ENCODE assay signal across 18 cellular contexts in the genomic region with DNA sequence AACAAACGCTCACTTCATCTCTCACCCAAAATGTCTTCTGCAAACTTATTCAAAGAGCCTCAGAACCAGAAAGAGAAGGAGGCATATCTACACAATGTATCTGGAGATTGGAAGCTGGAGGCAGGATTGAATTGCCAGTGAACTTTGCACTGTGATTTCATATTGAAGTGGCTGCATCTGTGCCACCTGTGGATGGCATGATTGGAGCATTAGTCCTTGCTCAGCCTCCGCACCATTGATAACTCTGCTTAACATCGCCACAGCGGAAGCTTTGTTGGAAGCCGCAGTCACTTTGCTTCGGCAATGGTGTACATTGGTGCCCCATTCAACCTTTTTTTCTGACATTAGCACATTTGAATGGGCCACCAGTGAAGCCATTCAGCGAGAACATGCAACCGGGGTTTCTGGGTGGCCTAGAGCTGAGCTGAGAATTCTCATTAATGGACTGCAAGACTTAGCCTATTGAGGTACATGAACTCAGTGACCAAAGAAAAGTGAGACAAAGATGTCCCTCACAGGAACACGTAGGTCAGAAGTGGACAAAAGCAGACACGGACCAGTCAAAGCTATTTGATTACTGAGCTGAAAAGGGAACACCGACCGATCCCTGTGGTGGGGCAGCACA.
DNase-seq lines count a peak whose midpoint lies in the region; FAIRE-seq and TF ChIP-seq lines count a peak whose summit lies in the region.
"Had no signal": no experiment of that assay in that cellular context is flagged by ENCODE, and none has a peak within 500 bp of the region (broad histone marks: within the 10 kb centered on the region; RNA-seq: fewer than 3 reads in every experiment).

No MANE protein-coding gene starts in this region.

- no peak overlapping the region for H3K27ac ChIP-seq in neuronal stem cell (replicated peaks; ENCODE audit: low read length)
- H3K27ac ChIP-seq in SJCRH30, result no peak overlapping the region
- H3K27ac ChIP-seq in uterus, result no peak overlapping the region
- no peak overlapping the region for H3K27ac ChIP-seq in endodermal cell (ENCODE audit: low read depth, low read length)
- H3K27ac ChIP-seq: GM23248 had no signal

- H3K36me3 ChIP-seq in bronchial epithelial cell (ENCODE audit: control insufficient read depth, insufficient read depth, low read length) (no peaks in the 10 kb centered on the region), neuronal stem cell (replicated peaks in 1 of 2; ENCODE audit: control insufficient read depth in 2 of 2, insufficient read depth in 2 of 2, low read length in 2 of 2) (no peaks in the 10 kb centered on the region), SJCRH30 (no peaks in the 10 kb centered on the region), uterus (no peaks in the 10 kb centered on the region), endodermal cell (ENCODE audit: control insufficient read depth, insufficient read depth, low read length) (no peaks in the 10 kb centered on the region)

- H3K9me3 ChIP-seq in neuronal stem cell (replicated peaks in 1 of 2; ENCODE audit: control insufficient read depth in 2 of 2, insufficient read depth in 1 of 2, low read depth in 1 of 2, low read length in 2 of 2), result peaks cover 0 to 5% of the 10 kb centered on the region in 2 donors
- no peaks in the 10 kb centered on the region for H3K9me3 ChIP-seq in SJCRH30 (replicated peaks)
- H3K9me3 ChIP-seq in uterus, result no peaks in the 10 kb centered on the region
- no peaks in the 10 kb centered on the region for H3K9me3 ChIP-seq in endodermal cell (ENCODE audit: control insufficient read depth, low read length)

- DNase-seq in NCI-H2227 treated with DMSO at 0.1 percent for 48 hours (lab: John Stamatoyannopoulos, UW), result peak; percentile 38
- no peak for DNase-seq in bronchial epithelial cell (ENCODE audit: low read depth)
- DNase-seq in neuronal stem cell (ENCODE audit: low spot score), result peak; percentile 67
- DNase-seq in SJCRH30, result no peak
- DNase-seq in NCI-H146 (lab: John Stamatoyannopoulos, UW), result no peak
- no peak for DNase-seq in uterus
- no peak for DNase-seq in endodermal cell
- DNase-seq: C1 segment of cervical spinal cord; Calu3; CD4-positive, alpha-beta T cell; DMS 273 treated with DMSO at 0.1 percent for 48 hours; DMS79; GM23248; H7 had no signal

- peaks cover 21% of the 10 kb centered on the region for H3K4me1 Mint-ChIP-seq in endodermal cell
- H3K4me1 Mint-ChIP-seq: B cell had no signal

- WGBS in neuronal stem cell (ENCODE audit: extremely low coverage in 2 of 2, insufficient read length in 2 of 2, insufficient replicate concordance in 1 of 2), 2 donors, result no CpG with 5 or more reads among the region's 12 CpGs
- WGBS in endodermal cell (ENCODE audit: insufficient coverage in 1 of 2, insufficient read length in 1 of 2), 2 experiments, result 76 to 92% methylated on average over 11 to 12 of the region's 12 CpGs

- H3K27me3 ChIP-seq in bronchial epithelial cell (ENCODE audit: control insufficient read depth, insufficient read depth, low read length), result peaks cover 1% of the 10 kb centered on the region
- H3K27me3 ChIP-seq in neuronal stem cell (ENCODE audit: control insufficient read depth in 3 of 3, insufficient read depth in 3 of 3, low read depth in 1 of 3, low read length in 3 of 3), result peaks cover 0 to 88% (median 0%) of the 10 kb centered on the region in 3 experiments
- H3K27me3 ChIP-seq in SJCRH30, result peaks cover 16% of the 10 kb centered on the region; the same call in 1 of the 2 replicates
- H3K27me3 ChIP-seq in uterus, result no peaks in the 10 kb centered on the region
- no peaks in the 10 kb centered on the region for H3K27me3 ChIP-seq in endodermal cell (ENCODE audit: control insufficient read depth, insufficient read depth, low read length, poor library complexity, severe bottlenecking)

- no peaks in the 10 kb centered on the region for H3K27me3 Mint-ChIP-seq in endodermal cell (ENCODE audit: insufficient read depth)
- H3K27me3 Mint-ChIP-seq: CD4-positive, alpha-beta T cell had no signal

- no peaks in the 10 kb centered on the region for H3K79me1 ChIP-seq in neuronal stem cell (ENCODE audit: low read depth, low read length)

- no peak overlapping the region for H3K14ac ChIP-seq in neuronal stem cell (ENCODE audit: low read length)

- no peaks in the 10 kb centered on the region for H3K9me3 Mint-ChIP-seq in endodermal cell
- H3K9me3 Mint-ChIP-seq: CD4-positive, alpha-beta T cell had no signal

- no peak for TF ChIP-seq POLR2A in uterus (IDR thresholded peaks at IDR 0.05)

- H4K91ac ChIP-seq in neuronal stem cell (ENCODE audit: low read depth, low read length, poor library complexity), result no peak overlapping the region

- H2BK15ac ChIP-seq in neuronal stem cell (ENCODE audit: low read length), result no peak overlapping the region

- peaks cover 4 to 12% of the 10 kb centered on the region in 2 donors for H3K4me1 ChIP-seq in neuronal stem cell (ENCODE audit: control insufficient read depth in 2 of 2, insufficient read depth in 1 of 2, low read depth in 1 of 2, low read length in 2 of 2)
- no peaks in the 10 kb centered on the region for H3K4me1 ChIP-seq in SJCRH30
- no peaks in the 10 kb centered on the region for H3K4me1 ChIP-seq in uterus
- peaks cover 5% of the 10 kb centered on the region for H3K4me1 ChIP-seq in endodermal cell (ENCODE audit: control insufficient read depth, insufficient read depth, low read length)

- no peak overlapping the region for H2BK120ac ChIP-seq in neuronal stem cell (ENCODE audit: low read depth, low read length)

- no peak for TF ChIP-seq CTCF in bronchial epithelial cell (IDR thresholded peaks at IDR 0.05; ENCODE audit: insufficient read depth, low read length, severe bottlenecking)
- no peak for TF ChIP-seq CTCF in uterus (IDR thresholded peaks at IDR 0.05)
- no peak for TF ChIP-seq CTCF in endodermal cell (conservative IDR thresholded peaks at IDR 0.05)

- H2AK5ac ChIP-seq in neuronal stem cell (ENCODE audit: low read depth, low read length), result no peak overlapping the region

- H3K4me2 ChIP-seq in neuronal stem cell (ENCODE audit: insufficient read depth, low read length, poor library complexity, severe bottlenecking), result no peak overlapping the region

- H2AFZ ChIP-seq in neuronal stem cell (ENCODE audit: low read length), result no peak overlapping the region
- H2AFZ ChIP-seq: GM23248 had no signal

- intact Hi-C loops in uterus (cut with DNase I; ENCODE audit: low total_unique reads), result no loop called here

- H3K36me3 Mint-ChIP-seq in endodermal cell (ENCODE audit: low read depth), result no peaks in the 10 kb centered on the region

- H3K18ac ChIP-seq in neuronal stem cell (ENCODE audit: low read length), result no peak overlapping the region

- no peak overlapping the region for H3K23ac ChIP-seq in neuronal stem cell (ENCODE audit: low read depth, low read length, poor library complexity)

- FAIRE-seq in bronchial epithelial cell (lab: Jason Lieb, UNC), result peak; percentile 47
- FAIRE-seq: A204.1, GM12878, GM18507 had no signal

- no peak overlapping the region for H4K8ac ChIP-seq in neuronal stem cell (ENCODE audit: low read depth, low read length)

- H3K9ac ChIP-seq in neuronal stem cell (ENCODE audit: low read depth, low read length, poor library complexity) (no peak overlapping the region), endodermal cell (ENCODE audit: extremely low read depth, low read length, poor library complexity, severe bottlenecking) (no peak overlapping the region)
- H3K9ac ChIP-seq: GM23248 had no signal

- H2BK12ac ChIP-seq in neuronal stem cell (ENCODE audit: low read length), result no peak overlapping the region

- H3K4ac ChIP-seq in neuronal stem cell (ENCODE audit: low read length), result no peak overlapping the region

- H3K4me3 ChIP-seq in bronchial epithelial cell (ENCODE audit: low read depth, low read length) (no peak overlapping the region), neuronal stem cell (ENCODE audit: low read length in 2 of 2) (no peak overlapping the region), SJCRH30 (no peak overlapping the region), uterus (no peak overlapping the region), endodermal cell (ENCODE audit: low read length) (no peak overlapping the region)
- H3K4me3 ChIP-seq: GM12878, GM23248 had no signal

- H3K4me3 Mint-ChIP-seq in endodermal cell, result no peak overlapping the region
- H3K4me3 Mint-ChIP-seq: B cell; CD4-positive, alpha-beta T cell had no signal

- no peak overlapping the region for H2BK5ac ChIP-seq in neuronal stem cell (ENCODE audit: low read length)

- H3K27ac Mint-ChIP-seq in endodermal cell, result no peak overlapping the region
- H3K27ac Mint-ChIP-seq: B cell; CD4-positive, alpha-beta T cell had no signal

Comparison
In these comparisons a context has a peak if more than half of its experiments do, and no peak if none do; other contexts are left out.
1. DNase-seq: peak in NCI-H2227 treated with DMSO at 0.1 percent for 48 hours (single experiment) and neuronal stem cell (single experiment); none in bronchial epithelial cell (single experiment), SJCRH30 (0 of 2), NCI-H146 (single experiment), uterus (0 of 2) and endodermal cell (single experiment).